23 cellular contexts compared by ENCODE assay signal in the genomic region with DNA sequence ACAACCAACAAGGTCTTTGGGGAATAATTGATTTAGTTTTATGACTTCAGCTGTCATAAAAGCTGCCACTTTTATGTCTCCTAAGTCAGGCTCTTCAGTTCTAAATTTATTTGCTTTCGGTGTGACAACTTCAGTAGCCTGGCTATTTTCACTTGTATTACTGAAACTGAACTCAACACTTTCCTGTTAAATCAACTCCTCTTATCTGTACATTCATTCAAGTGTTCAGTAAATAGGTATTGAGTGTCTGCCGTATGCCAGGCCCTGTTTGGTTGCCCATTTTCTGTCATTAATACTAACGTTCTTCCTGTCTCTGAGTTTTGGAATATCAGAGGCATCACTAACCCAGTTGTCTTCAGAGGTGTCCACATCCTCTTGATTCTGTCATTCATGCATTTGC.
"Had no signal": no experiment of that assay in that cellular context is flagged by ENCODE, and none has a peak within 500 bp of the region (broad histone marks: within the 10 kb centered on the region; RNA-seq: fewer than 3 reads in every experiment).

No MANE protein-coding gene starts in this region.

- DNase-seq: activated B cell treated with CpG ODN at 0.5 μM for 24 hours; activated CD4-positive, alpha-beta memory T cell treated with anti-CD3 and anti-CD28 coated beads for 36 hours; activated CD4-positive, alpha-beta T cell treated with anti-CD3 and anti-CD28 coated beads, Interleukin-2, amount 10 ng/mL, durations not matched to agents 7 days and 5 days; activated CD8-positive, alpha-beta memory T cell treated with anti-CD3 and anti-CD28 coated beads for 24 hours; activated effector memory CD4-positive, alpha-beta T cell treated with anti-CD3 and anti-CD28 coated beads, Interleukin-2, amount 50 U/mL, for 16 hours; activated naive CD4-positive, alpha-beta T cell treated with anti-CD3 and anti-CD28 coated beads for 36 hours; activated T-cell treated with anti-CD3 and anti-CD28 coated beads, Interleukin-2, amount 50 U/mL, for 4 hours; amygdala; NCI-H1105 treated with DMSO at 0.1 percent for 48 hours; NCI-H1436 treated with DMSO at 0.1 percent for 48 hours; NCI-H187; NCI-H2107; NCI-H2171 treated with DMSO at 0.1 percent for 48 hours; NCI-H524 treated with DMSO at 0.1 percent for 48 hours; NCI-H82; PC-3; SHP77 treated with DMSO at 0.1 percent for 48 hours; T-helper 17 cell; T-helper 9 cell had no signal

- ATAC-seq: activated T-cell treated with anti-CD3 and anti-CD28 coated beads, Interleukin-2, amount 50 U/mL, for 4 hours; PC-3; T-helper 17 cell had no signal

- H3K27me3 Mint-ChIP-seq: activated B cell treated with CpG ODN at 0.5 μM for 24 hours; activated CD4-positive, alpha-beta memory T cell treated with anti-CD3 and anti-CD28 coated beads for 36 hours; activated CD4-positive, alpha-beta T cell treated with anti-CD3 and anti-CD28 coated beads, Interleukin-2, amount 10 ng/mL, durations not matched to agents 7 days and 5 days; activated naive CD8-positive, alpha-beta T cell; brain; central memory CD8-positive, alpha-beta T cell; T-helper 17 cell had no signal

- H3K27ac Mint-ChIP-seq: activated B cell treated with CpG ODN at 0.5 μM for 24 hours; activated CD4-positive, alpha-beta memory T cell treated with anti-CD3 and anti-CD28 coated beads for 36 hours; activated CD4-positive, alpha-beta T cell treated with anti-CD3 and anti-CD28 coated beads, Interleukin-2, amount 10 ng/mL, durations not matched to agents 7 days and 5 days; activated naive CD4-positive, alpha-beta T cell treated with anti-CD3 and anti-CD28 coated beads for 36 hours; activated naive CD8-positive, alpha-beta T cell; brain; T-helper 17 cell had no signal

- H3K9me3 Mint-ChIP-seq: activated B cell treated with CpG ODN at 0.5 μM for 24 hours; activated CD4-positive, alpha-beta memory T cell treated with anti-CD3 and anti-CD28 coated beads for 36 hours; activated CD4-positive, alpha-beta T cell treated with anti-CD3 and anti-CD28 coated beads, Interleukin-2, amount 10 ng/mL, durations not matched to agents 7 days and 5 days; activated naive CD4-positive, alpha-beta T cell treated with anti-CD3 and anti-CD28 coated beads for 36 hours; activated T-cell treated with anti-CD3 and anti-CD28 coated beads, Interleukin-2, amount 50 U/mL, for 4 hours; brain; central memory CD8-positive, alpha-beta T cell had no signal

- H3K4me3 Mint-ChIP-seq: activated B cell treated with CpG ODN at 0.5 μM for 24 hours; activated CD4-positive, alpha-beta memory T cell treated with anti-CD3 and anti-CD28 coated beads for 36 hours; activated CD4-positive, alpha-beta T cell treated with anti-CD3 and anti-CD28 coated beads, Interleukin-2, amount 10 ng/mL, durations not matched to agents 7 days and 5 days; activated naive CD4-positive, alpha-beta T cell treated with anti-CD3 and anti-CD28 coated beads for 36 hours; activated naive CD8-positive, alpha-beta T cell; activated T-cell treated with anti-CD3 and anti-CD28 coated beads, Interleukin-2, amount 50 U/mL, for 4 hours; brain; central memory CD8-positive, alpha-beta T cell; T-helper 17 cell had no signal

- FAIRE-seq: astrocyte had no signal

- H3K4me1 Mint-ChIP-seq: activated B cell treated with CpG ODN at 0.5 μM for 24 hours; brain; central memory CD8-positive, alpha-beta T cell had no signal
